In the genomic region with DNA sequence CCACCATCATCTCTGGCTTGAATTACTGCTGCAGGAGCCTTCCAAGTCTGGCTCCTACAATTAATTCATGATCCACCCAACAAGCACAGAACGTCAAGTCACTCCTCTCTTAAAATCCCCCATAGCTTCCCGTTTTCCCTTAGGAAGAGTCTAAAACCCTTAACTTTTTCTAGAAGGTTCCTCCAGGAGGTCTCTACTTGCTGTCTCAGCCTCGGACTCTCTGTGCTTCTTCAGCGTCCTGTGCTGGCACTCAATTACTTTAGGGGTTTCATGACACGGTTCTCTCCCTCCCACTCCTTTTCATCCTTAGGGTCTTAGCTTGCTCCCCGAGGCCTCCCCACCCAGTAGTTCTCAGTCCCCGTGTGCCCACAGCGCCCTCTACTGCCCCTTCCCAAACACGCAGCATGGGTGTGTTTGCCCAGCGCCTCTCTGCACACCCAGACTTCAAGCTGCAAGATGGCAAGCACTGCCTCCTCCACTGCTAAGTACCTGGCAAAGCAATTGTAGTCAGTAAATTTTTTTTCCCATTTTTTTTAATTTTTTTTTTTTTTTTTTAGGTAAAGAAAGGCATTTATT, we compare ENCODE assay signal across 8 cellular contexts. TPM values are rescaled to one million over a fixed set of nuclear protein-coding genes. Genes with fewer than 3 reads are reported as not detected.
DNase-seq lines count a peak whose midpoint lies in the region; ATAC-seq and TF ChIP-seq lines count a peak whose summit lies in the region.

No MANE protein-coding gene starts in this region.

- peak; percentile 47 for DNase-seq in ELR (ENCODE audit: low read depth)
- DNase-seq in LHCN-M2 (ENCODE audit: low read depth) = peak; percentile 22
- peak; percentile 27 to 51 for DNase-seq in activated CD4-positive, alpha-beta T cell treated with anti-CD3 and anti-CD28 coated beads for 4 hours
- DNase-seq in ecto neural progenitor cell (ENCODE audit: low spot score) = peak; percentile 82
- DNase-seq in mucosa of descending colon = peak in 2 of 3 donors; percentile 65 to 68
- DNase-seq in stimulated activated naive CD4-positive, alpha-beta T cell treated with Interleukin-2 at 50 U/mL for 16 hours (lab: John Stamatoyannopoulos, UW) = peak; percentile 23

- peak; percentile 29 for TF ChIP-seq CTCF in mucosa of descending colon (IDR thresholded peaks at IDR 0.05)

- ATAC-seq in mucosa of descending colon (peak; percentile 75), HG03565 (IDR thresholded peaks at IDR 0.05; ENCODE audit: unreplicated experiment) (no peak), GM18505 (IDR thresholded peaks at IDR 0.05; ENCODE audit: unreplicated experiment) (no peak)

- no peak overlapping the region for H3K4me3 ChIP-seq in mucosa of descending colon

- H3K9me3 ChIP-seq in mucosa of descending colon = no peaks in the 10 kb centered on the region

- no peaks in the 10 kb centered on the region for H3K36me3 ChIP-seq in mucosa of descending colon (ENCODE audit: low read depth)

- intact Hi-C loops in mucosa of descending colon (cut with DNase I, micrococcal nuclease) = no loop called here

- H3K4me1 ChIP-seq in mucosa of descending colon (ENCODE audit: low read depth) = no peaks in the 10 kb centered on the region

- TF ChIP-seq POLR2A in GM18505 (IDR thresholded peaks at IDR 0.05; ENCODE audit: borderline replicate concordance, extremely low read depth, insufficient read depth, insufficient read length) = no peak

RNA-seq across cellular contexts. Expression of gene MAP3K10, which starts 25.8 kb away (rescaled TPM):
- total RNA-seq in LHCN-M2 (2014; rRNA removed) (6.0 and 8.3 TPM in 2 replicates), mucosa of descending colon (10 to 100 TPM; 11.0 to 23.3 (median 12.2) TPM)
- 4.2 TPM for polyA plus RNA-seq in LHCN-M2 (2012)

RNA-seq across cellular contexts. Expression of gene TTC9B, which starts 52.7 kb away (rescaled TPM):
- total RNA-seq in LHCN-M2 (2014; rRNA removed) (not detected in 2 replicates), mucosa of descending colon (1 to 10 TPM in 1 of 3 donors, not detected in 2; 2.0 TPM)
- polyA plus RNA-seq in LHCN-M2 (2012) = 0.05 TPM

Comparison
In these comparisons a context has a peak if more than half of its experiments do, and no peak if none do; other contexts are left out.
1. DNase-seq: peak in every context shown above with its lines; median percentile 82 in ecto neural progenitor cell; 66 in mucosa of descending colon; 47 in ELR; 39 in activated CD4-positive, alpha-beta T cell treated with anti-CD3 and anti-CD28 coated beads for 4 hours; 23 in stimulated activated naive CD4-positive, alpha-beta T cell treated with Interleukin-2 at 50 U/mL for 16 hours; 22 in LHCN-M2.